ENCODE assay signal across 33 cellular contexts in genomic region chr11:127619946-127620345, GRCh38.
"Had no signal": no experiment of that assay in that cellular context is flagged by ENCODE, and none has a peak within 500 bp of the region (broad histone marks: within the 10 kb centered on the region; RNA-seq: fewer than 3 reads in every experiment).

No MANE protein-coding gene starts in this region.

- H3K27ac Mint-ChIP-seq: activated B cell treated with CpG ODN at 0.5 μM for 24 hours; activated CD4-positive, alpha-beta memory T cell treated with anti-CD3 and anti-CD28 coated beads, Interleukin-2, amount 10 ng/mL, durations not matched to agents 7 days and 5 days; activated CD8-positive, alpha-beta memory T cell treated with anti-CD3 and anti-CD28 coated beads, Interleukin-2, amount 10 ng/mL, durations not matched to agents 7 days and 5 days; activated naive CD8-positive, alpha-beta T cell treated with anti-CD3 and anti-CD28 coated beads for 36 hours had no signal

- H3K9me3 Mint-ChIP-seq: activated B cell treated with CpG ODN at 0.5 μM for 24 hours; activated CD4-positive, alpha-beta memory T cell treated with anti-CD3 and anti-CD28 coated beads, Interleukin-2, amount 10 ng/mL, durations not matched to agents 7 days and 5 days; activated naive CD8-positive, alpha-beta T cell treated with anti-CD3 and anti-CD28 coated beads for 36 hours had no signal

- H3K4me1 Mint-ChIP-seq: activated B cell treated with CpG ODN at 0.5 μM for 24 hours; activated CD4-positive, alpha-beta memory T cell treated with anti-CD3 and anti-CD28 coated beads, Interleukin-2, amount 10 ng/mL, durations not matched to agents 7 days and 5 days; activated CD8-positive, alpha-beta memory T cell treated with anti-CD3 and anti-CD28 coated beads, Interleukin-2, amount 10 ng/mL, durations not matched to agents 7 days and 5 days; activated naive CD8-positive, alpha-beta T cell treated with anti-CD3 and anti-CD28 coated beads for 36 hours had no signal

- H3K36me3 ChIP-seq: brain microvascular endothelial cell had no signal

- H3K4me3 Mint-ChIP-seq: activated B cell treated with CpG ODN at 0.5 μM for 24 hours; activated CD4-positive, alpha-beta memory T cell treated with anti-CD3 and anti-CD28 coated beads, Interleukin-2, amount 10 ng/mL, durations not matched to agents 7 days and 5 days; activated CD8-positive, alpha-beta memory T cell treated with anti-CD3 and anti-CD28 coated beads, Interleukin-2, amount 10 ng/mL, durations not matched to agents 7 days and 5 days; activated naive CD8-positive, alpha-beta T cell treated with anti-CD3 and anti-CD28 coated beads for 36 hours had no signal

- H3K27me3 ChIP-seq: brain microvascular endothelial cell had no signal

- H3K27ac ChIP-seq: brain microvascular endothelial cell, VCaP had no signal

- H3K36me3 Mint-ChIP-seq: activated CD8-positive, alpha-beta memory T cell treated with anti-CD3 and anti-CD28 coated beads, Interleukin-2, amount 10 ng/mL, durations not matched to agents 7 days and 5 days; activated naive CD8-positive, alpha-beta T cell treated with anti-CD3 and anti-CD28 coated beads for 36 hours had no signal

- DNase-seq: activated B cell treated with CpG ODN at 0.5 μM for 24 hours; activated CD4-positive, alpha-beta memory T cell treated with anti-CD3 and anti-CD28 coated beads, Interleukin-2, amount 10 ng/mL, durations not matched to agents 7 days and 5 days; activated CD4-positive, alpha-beta T cell treated with anti-CD3 and anti-CD28 coated beads for 1 hour; activated CD4-positive, alpha-beta T cell treated with anti-CD3 and anti-CD28 coated beads for 48 hours; activated CD8-positive, alpha-beta memory T cell treated with anti-CD3 and anti-CD28 coated beads for 24 hours; activated CD8-positive, alpha-beta memory T cell treated with anti-CD3 and anti-CD28 coated beads, Interleukin-2, amount 10 ng/mL, durations not matched to agents 7 days and 5 days; activated CD8-positive, alpha-beta memory T cell treated with anti-CD3 and anti-CD28 coated beads, Interleukin-2, amount 50 U/mL, for 48 hours; activated effector memory CD4-positive, alpha-beta T cell treated with Interleukin-2 at 50 U/mL for 16 hours; activated naive CD4-positive, alpha-beta T cell; activated naive CD4-positive, alpha-beta T cell treated with anti-CD3 and anti-CD28 coated beads, Interleukin-2, amount 50 U/mL, for 16 hours; activated naive CD8-positive, alpha-beta T cell treated with anti-CD3 and anti-CD28 coated beads for 36 hours; activated T-cell treated with anti-CD3 and anti-CD28 coated beads, Interleukin-2, amount 50 U/mL, for 48 hours; amniotic stem cell; aorta; brain microvascular endothelial cell; central memory CD4-positive, alpha-beta T cell; NCI-H1092 treated with DMSO at 0.1 percent for 48 hours; NCI-H1417; NCI-H146; NCI-H187 treated with DMSO at 0.1 percent for 48 hours; NCI-H2081; NCI-H2171 treated with DMSO at 0.1 percent for 48 hours; NCI-H2227 treated with DMSO at 0.1 percent for 48 hours; NCI-H446; NCI-H510A treated with DMSO at 0.1 percent for 48 hours; RPMI8226; SIG-M5; SW 1271; T-helper 1 cell; T-helper 2 cell; T-helper 9 cell had no signal

- ATAC-seq: activated CD8-positive, alpha-beta memory T cell treated with anti-CD3 and anti-CD28 coated beads, Interleukin-2, amount 10 ng/mL, durations not matched to agents 7 days and 5 days; Panc1 had no signal

- H3K27me3 Mint-ChIP-seq: activated B cell treated with CpG ODN at 0.5 μM for 24 hours; activated CD4-positive, alpha-beta memory T cell treated with anti-CD3 and anti-CD28 coated beads, Interleukin-2, amount 10 ng/mL, durations not matched to agents 7 days and 5 days; activated CD8-positive, alpha-beta memory T cell treated with anti-CD3 and anti-CD28 coated beads, Interleukin-2, amount 10 ng/mL, durations not matched to agents 7 days and 5 days; activated naive CD8-positive, alpha-beta T cell treated with anti-CD3 and anti-CD28 coated beads for 36 hours had no signal
